ENCODE assay signal across 9 cellular contexts in the genomic region with DNA sequence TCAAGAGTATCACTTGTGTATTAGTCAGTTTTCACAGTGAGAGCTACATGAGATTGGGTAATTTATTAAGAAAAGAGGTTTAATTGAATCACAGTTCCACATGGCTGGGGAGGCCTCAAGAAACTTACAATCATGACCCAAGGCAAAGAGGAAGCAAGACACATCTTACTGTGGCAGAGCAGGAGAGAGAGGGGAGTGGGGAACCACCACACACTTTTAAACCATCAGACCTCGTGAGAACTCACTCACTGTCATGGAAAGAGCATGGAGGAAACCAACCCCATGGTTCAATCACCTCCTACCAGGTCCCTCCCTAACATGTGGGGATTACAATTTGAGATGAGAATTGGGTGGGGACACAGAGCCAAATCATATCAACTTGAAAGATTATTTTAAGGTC.
"Had no signal": no experiment of that assay in that cellular context is flagged by ENCODE, and none has a peak within 500 bp of the region (broad histone marks: within the 10 kb centered on the region; RNA-seq: fewer than 3 reads in every experiment).

No MANE protein-coding gene starts in this region.

- H3K4me3 Mint-ChIP-seq: GM23338, H9, HFFc6 had no signal

- H3K36me3 ChIP-seq: HAP-1 had no signal

- H3K9me3 Mint-ChIP-seq: GM23338, H9, HFFc6 had no signal

- H3K27ac ChIP-seq: GM23248 had no signal

- DNase-seq: GM23248, GOT3, H7, H9, HCEC 1CT, HFFc6 had no signal

- H3K9ac ChIP-seq: GM23248 had no signal

- H3K4me3 ChIP-seq: GM23248, GM23338, HAP-1 had no signal

- H3K27ac Mint-ChIP-seq: GM23338, H9, HFFc6 had no signal

- H3K4me2 ChIP-seq: GM23338 had no signal

- H3K4me1 ChIP-seq: HAP-1 had no signal

- ATAC-seq: GM23338, HCT116 had no signal
